In genomic region chr17:13776027-13776551, GRCh38 we compare ENCODE assay signal across 17 cellular contexts.
DNase-seq lines count a peak whose midpoint lies in the region; ATAC-seq and TF ChIP-seq lines count a peak whose summit lies in the region.
"Had no signal": no experiment of that assay in that cellular context is flagged by ENCODE, and none has a peak within 500 bp of the region (broad histone marks: within the 10 kb centered on the region; RNA-seq: fewer than 3 reads in every experiment).

No MANE protein-coding gene starts in this region.

- no peak for TF ChIP-seq RAD21 in HCT116 (IDR thresholded peaks at IDR 0.05; ENCODE audit: low read depth)

- H3K4me1 ChIP-seq in HCT116 (ENCODE audit: control insufficient read depth in 1 of 2, insufficient read depth in 2 of 2, low read length in 2 of 2) = no peaks in the 10 kb centered on the region
- H3K4me1 ChIP-seq in heart right ventricle = peaks cover 0 to 8% (median 0%) of the 10 kb centered on the region in 9 donors
- H3K4me1 ChIP-seq: BLaER1 treated with 17β-estradiol and CSF1 and Interleukin-3, amounts not matched to agents 10 nM and 100 nM had no signal

- BruUV-seq in HCT116 (replicated peaks; lab: Mats Ljungman, UMichigan) = no TSS peak

- RAD21 ChIA-PET in HCT116 (lab: Charles Lee; ENCODE audit: low non-redundant PET in 1 of 2, low total read pairs in 2 of 2, uncharacterized antibody in 2 of 2, unreplicated experiment in 2 of 2) = no interaction called here

- intact Hi-C loops in HCT116 (cut with micrococcal nuclease) = no loop called here
- intact Hi-C loops in heart right ventricle (cut with DNase I) = loop anchor here in 1 of 10 donors (10.0 kb wide), 1 partner anchor 109 kb away; no protein-coding TSS in a partner anchor

- H3K9ac ChIP-seq in HCT116 (ENCODE audit: low read length) = no peak overlapping the region
- H3K9ac ChIP-seq: BLaER1 treated with 17β-estradiol and CSF1 and Interleukin-3, amounts not matched to agents 10 nM and 100 nM had no signal

- no peak for DNase-seq in HCT116 (ENCODE audit: low read depth, low spot score)
- peak; percentile 65 for DNase-seq in amniotic epithelial cell (ENCODE audit: low read depth)
- DNase-seq in heart right ventricle = peak; percentile 10 to 13
- peak; percentile 26 for DNase-seq in skeletal muscle cell (ENCODE audit: low read depth)
- no peak for DNase-seq in NCI-H446 (lab: John Stamatoyannopoulos, UW)
- no peak for DNase-seq in HuH-7 (ENCODE audit: low spot score)
- DNase-seq in NCI-H69 (lab: John Stamatoyannopoulos, UW) = no peak
- DNase-seq: activated CD4-positive, alpha-beta T cell treated with anti-CD3 and anti-CD28 coated beads, Interleukin-2, amount 50 U/mL, for 48 hours; activated naive CD8-positive, alpha-beta T cell treated with anti-CD3 and anti-CD28 coated beads for 36 hours; activated T-cell treated with anti-CD3 and anti-CD28 coated beads, Interleukin-2, amount 50 U/mL, for 1 hour; HCEC 1CT; MM.1S; NCI-H2029 treated with DMSO at 0.1 percent for 48 hours; nucleus accumbens; stimulated activated CD4-positive, alpha-beta T cell treated with anti-CD3 and anti-CD28 coated beads, Interleukin-4, amount 100 ng/mL, for 4 hours; SW 1271 had no signal

- no peaks in the 10 kb centered on the region for H3K9me2 ChIP-seq in HCT116 (ENCODE audit: insufficient read depth)

- CTCF ChIA-PET in HCT116 (lab: Charles Lee) = no interaction called here

- 42 to 49% methylated on average over 7 of the region's 7 CpGs for WGBS in heart right ventricle, 2 donors

- H3K36me3 ChIP-seq in HCT116 (ENCODE audit: control insufficient read depth in 1 of 2, insufficient read depth in 2 of 2, low read length in 2 of 2) (no peaks in the 10 kb centered on the region), heart right ventricle (no peaks in the 10 kb centered on the region)

- H3K4me3 ChIP-seq in HCT116 (replicated peaks in 1 of 2; ENCODE audit: low read depth in 1 of 2, low read length in 2 of 2) (no peak overlapping the region), heart right ventricle (no peak overlapping the region), skeletal muscle cell (ENCODE audit: low read depth, low read length) (no peak overlapping the region)
- H3K4me3 ChIP-seq: BLaER1 treated with 17β-estradiol and CSF1 and Interleukin-3, amounts not matched to agents 10 nM and 100 nM had no signal

- H2AFZ ChIP-seq in HCT116 (ENCODE audit: low read depth, low read length, poor library complexity, severe bottlenecking) = no peak overlapping the region

- no peak for ATAC-seq in HCT116
- ATAC-seq in heart right ventricle = peak; percentile 49 to 96 (median 92)

- no peak overlapping the region for H3K4me2 ChIP-seq in HCT116 (ENCODE audit: low read length)
- H3K4me2 ChIP-seq: BLaER1 treated with 17β-estradiol and CSF1 and Interleukin-3, amounts not matched to agents 10 nM and 100 nM had no signal

- POLR2A ChIA-PET in HCT116 (lab: Charles Lee) = interaction anchor here (1.4 kb wide), 1 partner anchor 9 kb away, joined by 3 read pairs; no protein-coding TSS in a partner anchor

- H3K27me3 ChIP-seq in HCT116 (ENCODE audit: insufficient read depth, low read length) (no peaks in the 10 kb centered on the region), heart right ventricle (no peaks in the 10 kb centered on the region)
- H3K27me3 ChIP-seq: BLaER1 treated with 17β-estradiol and CSF1 and Interleukin-3, amounts not matched to agents 10 nM and 100 nM had no signal

- no peaks in the 10 kb centered on the region for H3K79me2 ChIP-seq in HCT116 (ENCODE audit: insufficient read depth, low read length)

- H3K27ac ChIP-seq in HCT116 (ENCODE audit: low read depth, low read length) (no peak overlapping the region), heart right ventricle (peak overlapping the region in 6 of 10 donors; percentile 0 to 75 (median 65))
- H3K27ac ChIP-seq: BLaER1 treated with 17β-estradiol and CSF1 and Interleukin-3, amounts not matched to agents 10 nM and 100 nM had no signal

- no peaks in the 10 kb centered on the region for H3K9me3 ChIP-seq in HCT116 (ENCODE audit: control insufficient read depth in 1 of 2, insufficient read depth in 1 of 2, low read depth in 1 of 2, low read length in 2 of 2)
- H3K9me3 ChIP-seq in heart right ventricle = peaks cover 0 to 27% (median 2%) of the 10 kb centered on the region in 11 donors

- H4K20me1 ChIP-seq in HCT116 (ENCODE audit: insufficient read depth) = no peaks in the 10 kb centered on the region
- H4K20me1 ChIP-seq: BLaER1 treated with 17β-estradiol and CSF1 and Interleukin-3, amounts not matched to agents 10 nM and 100 nM had no signal

- TF ChIP-seq POLR2A in HCT116 (IDR thresholded peaks at IDR 0.05; ENCODE audit: borderline replicate concordance, extremely low read depth, insufficient read depth, insufficient read length) = no peak

- TF ChIP-seq CTCF in HCT116 (IDR thresholded peaks at IDR 0.05 in 2 of 3, conservative IDR thresholded peaks at IDR 0.05 in 1 of 3; ENCODE audit: borderline replicate concordance in 1 of 3, insufficient read depth in 1 of 3, low read depth in 2 of 3, low read length in 2 of 3) (no peak), heart right ventricle (IDR thresholded peaks at IDR 0.05) (no peak)

TF ChIP-seq in HCT116, 20 proteins besides CTCF, POLR2A, EP300 and RAD21:
- peak; percentile 97 for TF ChIP-seq TCF7L2 (IDR thresholded peaks at IDR 0.05; ENCODE audit: borderline replicate concordance, extremely low read depth, insufficient read depth, insufficient read length)
- TF ChIP-seq EZH2phosphoT487 (IDR thresholded peaks at IDR 0.05; ENCODE audit: borderline replicate concordance) = no peak

Comparison
In these comparisons a context has a peak if more than half of its experiments do, and no peak if none do; other contexts are left out.
1. DNase-seq: peak in amniotic epithelial cell (single experiment), heart right ventricle (2 of 2) and skeletal muscle cell (single experiment); none in HCT116 (single experiment), NCI-H446 (0 of 2), HuH-7 (single experiment) and NCI-H69 (single experiment).